Comparison of ENCODE assay signal across 3 cellular contexts in the genomic region with DNA sequence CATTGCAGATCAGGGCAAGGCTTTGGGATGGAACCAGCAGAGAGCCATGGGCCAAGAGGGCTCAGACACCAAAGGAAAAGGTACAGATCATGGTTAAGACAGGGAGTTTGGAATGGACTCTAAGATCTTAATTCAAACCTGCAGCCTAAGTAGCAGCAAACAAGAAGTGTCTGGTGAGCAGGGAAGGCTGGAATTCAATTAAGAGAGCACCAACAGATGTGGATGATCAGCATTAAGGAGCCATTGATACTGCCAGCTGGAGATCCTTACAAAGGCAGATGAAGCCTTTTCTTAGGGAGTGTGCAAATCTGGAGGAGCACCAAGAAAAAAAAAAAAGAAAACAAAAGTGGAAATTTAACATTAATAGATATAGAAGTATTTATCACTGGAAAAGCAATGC.
TF ChIP-seq lines count a peak whose summit lies in the region.

No MANE protein-coding gene starts in this region.

TF ChIP-seq in SK-N-SH treated with all-trans-retinoic acid at 6 μM for 48 hours, 23 proteins besides CTCF, POLR2A, EP300 and RAD21:
- TF ChIP-seq, protein P1, sequence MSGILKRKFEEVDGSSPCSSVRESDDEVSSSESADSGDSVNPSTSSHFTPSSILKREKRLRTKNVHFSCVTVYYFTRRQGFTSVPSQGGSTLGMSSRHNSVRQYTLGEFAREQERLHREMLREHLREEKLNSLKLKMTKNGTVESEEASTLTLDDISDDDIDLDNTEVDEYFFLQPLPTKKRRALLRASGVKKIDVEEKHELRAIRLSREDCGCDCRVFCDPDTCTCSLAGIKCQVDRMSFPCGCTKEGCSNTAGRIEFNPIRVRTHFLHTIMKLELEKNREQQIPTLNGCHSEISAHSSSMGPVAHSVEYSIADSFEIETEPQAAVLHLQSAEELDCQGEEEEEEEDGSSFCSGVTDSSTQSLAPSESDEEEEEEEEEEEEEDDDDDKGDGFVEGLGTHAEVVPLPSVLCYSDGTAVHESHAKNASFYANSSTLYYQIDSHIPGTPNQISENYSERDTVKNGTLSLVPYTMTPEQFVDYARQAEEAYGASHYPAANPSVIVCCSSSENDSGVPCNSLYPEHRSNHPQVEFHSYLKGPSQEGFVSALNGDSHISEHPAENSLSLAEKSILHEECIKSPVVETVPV (CRISPR knock-in tag; IDR thresholded peaks at IDR 0.05), result no peak
- TF ChIP-seq TOX (CRISPR knock-in tag; IDR thresholded peaks at IDR 0.05; ENCODE audit: borderline replicate concordance) (no peak), TCF4 (CRISPR knock-in tag; IDR thresholded peaks at IDR 0.05; ENCODE audit: borderline replicate concordance) (peak; percentile 16; the same call in 1 of the 2 replicates)

TF ChIP-seq in SK-N-SH, 30 proteins besides CTCF, POLR2A, EP300 and RAD21:
- no peak for TF ChIP-seq TCF12 (IDR thresholded peaks at IDR 0.05)
- TF ChIP-seq, protein P2, sequence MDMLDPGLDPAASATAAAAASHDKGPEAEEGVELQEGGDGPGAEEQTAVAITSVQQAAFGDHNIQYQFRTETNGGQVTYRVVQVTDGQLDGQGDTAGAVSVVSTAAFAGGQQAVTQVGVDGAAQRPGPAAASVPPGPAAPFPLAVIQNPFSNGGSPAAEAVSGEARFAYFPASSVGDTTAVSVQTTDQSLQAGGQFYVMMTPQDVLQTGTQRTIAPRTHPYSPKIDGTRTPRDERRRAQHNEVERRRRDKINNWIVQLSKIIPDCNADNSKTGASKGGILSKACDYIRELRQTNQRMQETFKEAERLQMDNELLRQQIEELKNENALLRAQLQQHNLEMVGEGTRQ (IDR thresholded peaks at IDR 0.05; ENCODE audit: borderline replicate concordance, low read depth, low read length), result no peak
- no peak for TF ChIP-seq NRF1 (IDR thresholded peaks at IDR 0.05; ENCODE audit: low read depth, low read length)
- no peak for TF ChIP-seq SMC3 (IDR thresholded peaks at IDR 0.05; ENCODE audit: low read depth, low read length)
- TF ChIP-seq GATA2 (CRISPR knock-in tag; IDR thresholded peaks at IDR 0.05), result no peak

TF ChIP-seq in H1, 55 proteins besides CTCF, POLR2A, EP300 and RAD21:
- TF ChIP-seq BCL11A (IDR thresholded peaks at IDR 0.05; ENCODE audit: low read depth in 2 of 2, low read length in 2 of 2) (peak in 1 of 2 experiments; percentile 29), TEAD4 (IDR thresholded peaks at IDR 0.05; ENCODE audit: low read depth, low read length) (peak; percentile 55; the same call in 1 of the 2 replicates), TCF12 (IDR thresholded peaks at IDR 0.05; ENCODE audit: low read depth, low read length) (peak; percentile 77; the same call in 1 of the 2 replicates), NANOG (IDR thresholded peaks at IDR 0.05; ENCODE audit: insufficient read depth, low read depth, low read length, poor library complexity, severe bottlenecking) (peak; percentile 80), YY1 (IDR thresholded peaks at IDR 0.05; ENCODE audit: low read depth, low read length) (no peak), CBX8 (IDR thresholded peaks at IDR 0.05; ENCODE audit: borderline replicate concordance, low read depth, low read length) (no peak)
- TF ChIP-seq, protein P2 (IDR thresholded peaks at IDR 0.05; ENCODE audit: low read length), result no peak
TF ChIP-seq in H1: peak in this region for 4.
